In genomic region chrX:39427492-39428289, GRCh38 we compare ENCODE assay signal across 10 cellular contexts.
DNase-seq lines count a peak whose midpoint lies in the region; TF ChIP-seq lines count a peak whose summit lies in the region.
"Had no signal": no experiment of that assay in that cellular context is flagged by ENCODE, and none has a peak within 500 bp of the region (broad histone marks: within the 10 kb centered on the region; RNA-seq: fewer than 3 reads in every experiment).

No MANE protein-coding gene starts in this region.

- H3K9me3 Mint-ChIP-seq in Caco-2 (ENCODE audit: unreplicated experiment) (no peaks in the 10 kb centered on the region), neural crest cell (peaks cover 7% of the 10 kb centered on the region)

- H3K27ac Mint-ChIP-seq in Caco-2 (ENCODE audit: unreplicated experiment) (peak overlapping the region; percentile 63), neural crest cell (ENCODE audit: unreplicated experiment) (peak overlapping the region; percentile 22)

- CTCF ChIA-PET in Caco-2 (lab: Charles Lee), result no interaction called here

- TF ChIP-seq CTCF in Caco-2 (IDR thresholded peaks at IDR 0.05; ENCODE audit: insufficient read depth in 1 of 2, low read depth in 1 of 2, low read length in 1 of 2, severe bottlenecking in 1 of 2, unreplicated experiment in 1 of 2) (no peak), neural crest cell (conservative IDR thresholded peaks at IDR 0.05) (no peak), colonic mucosa (IDR thresholded peaks at IDR 0.05) (no peak)

- no peaks in the 10 kb centered on the region for H3K36me3 Mint-ChIP-seq in Caco-2 (ENCODE audit: insufficient read depth, unreplicated experiment)
- no peaks in the 10 kb centered on the region for H3K36me3 Mint-ChIP-seq in neural crest cell (ENCODE audit: low read depth)

- no peaks in the 10 kb centered on the region for H3K9me3 ChIP-seq in Caco-2
- H3K9me3 ChIP-seq in colonic mucosa, result no peaks in the 10 kb centered on the region
- H3K9me3 ChIP-seq: heart right ventricle had no signal

- H3K36me3 ChIP-seq in Caco-2 (ENCODE audit: control insufficient read depth, insufficient read depth, low read length) (no peaks in the 10 kb centered on the region), colonic mucosa (no peaks in the 10 kb centered on the region)
- H3K36me3 ChIP-seq: heart right ventricle had no signal

- BruUV-seq in Caco-2 (replicated peaks; lab: Mats Ljungman, UMichigan), result no TSS peak

- H3K4me1 ChIP-seq in Caco-2 (peaks cover 8% of the 10 kb centered on the region; the same call in 1 of the 2 replicates), colonic mucosa (no peaks in the 10 kb centered on the region)
- H3K4me1 ChIP-seq: heart right ventricle had no signal

- H3K27me3 Mint-ChIP-seq in Caco-2 (ENCODE audit: insufficient read depth, unreplicated experiment) (no peaks in the 10 kb centered on the region), neural crest cell (ENCODE audit: low read depth) (no peaks in the 10 kb centered on the region)

- H3K9ac ChIP-seq in colonic mucosa (ENCODE audit: low read depth in 2 of 2, low read length in 2 of 2), result no peak overlapping the region

- H3K27ac ChIP-seq in colonic mucosa, result no peak overlapping the region
- H3K27ac ChIP-seq: heart right ventricle had no signal

- H3K4me3 ChIP-seq in Caco-2 (ENCODE audit: low read depth, low read length) (no peak overlapping the region), colonic mucosa (no peak overlapping the region)
- H3K4me3 ChIP-seq: heart right ventricle had no signal

- no peaks in the 10 kb centered on the region for H3K27me3 ChIP-seq in Caco-2 (replicated peaks; ENCODE audit: control insufficient read depth, insufficient read depth, low read length)
- no peaks in the 10 kb centered on the region for H3K27me3 ChIP-seq in colonic mucosa

- H3K4me3 Mint-ChIP-seq in Caco-2 (ENCODE audit: unreplicated experiment), result no peak overlapping the region
- no peak overlapping the region for H3K4me3 Mint-ChIP-seq in neural crest cell

- peak; percentile 24 to 38 for DNase-seq in Caco-2
- DNase-seq in NOMO-1 (lab: John Stamatoyannopoulos, UW; ENCODE audit: unreplicated experiment in 2 of 2), result peak; percentile 48 to 72
- peak; percentile 1 for DNase-seq in amniotic epithelial cell (ENCODE audit: low read depth)
- no peak for DNase-seq in neural crest cell (ENCODE audit: low read depth, low spot score)
- DNase-seq in amygdala (lab: John Stamatoyannopoulos, UW), result no peak
- no peak for DNase-seq in colonic mucosa
- no peak for DNase-seq in COR-L47 (lab: John Stamatoyannopoulos, UW)
- DNase-seq in SHP77 (lab: John Stamatoyannopoulos, UW), result no peak
- DNase-seq: heart right ventricle, posterior cingulate gyrus had no signal

- H3K4me1 Mint-ChIP-seq in Caco-2 (ENCODE audit: low read depth, unreplicated experiment), result peaks cover 23% of the 10 kb centered on the region
- H3K4me1 Mint-ChIP-seq in neural crest cell, result peaks cover 12% of the 10 kb centered on the region

- POLR2A ChIA-PET in Caco-2 (lab: Charles Lee), result no interaction called here

- intact Hi-C loops in Caco-2 (cut with micrococcal nuclease; ENCODE audit: unreplicated experiment), result no loop called here
- intact Hi-C loops in colonic mucosa (cut with DNase I), result no loop called here

Comparison
In these comparisons a context has a peak if more than half of its experiments do, and no peak if none do; other contexts are left out.
1. DNase-seq: peak in Caco-2 (2 of 2), NOMO-1 (2 of 2) and amniotic epithelial cell (single experiment); none in neural crest cell (single experiment), amygdala (0 of 56), colonic mucosa (single experiment), COR-L47 (single experiment) and SHP77 (0 of 2).